10 cellular contexts compared by ENCODE assay signal in the genomic region with DNA sequence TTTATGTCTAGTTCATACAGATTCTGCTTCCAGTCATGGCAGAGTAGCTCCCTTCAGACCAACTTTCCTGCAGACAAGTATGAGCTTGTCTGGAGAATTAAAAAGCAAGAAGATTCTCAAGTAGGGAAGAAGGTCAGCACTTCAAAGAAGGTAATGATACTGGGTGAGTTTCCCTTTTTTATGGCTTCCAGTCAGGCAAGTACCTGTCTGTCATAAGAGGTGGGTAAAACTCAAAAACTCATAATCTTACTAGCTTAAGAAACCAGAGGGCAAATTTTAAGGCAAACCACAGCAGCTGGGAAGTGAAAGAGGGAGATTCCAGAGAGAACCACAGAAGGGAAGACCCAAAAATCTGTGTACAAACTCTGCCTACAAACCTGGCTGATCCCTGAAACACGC. TPM values are rescaled to one million over a fixed set of nuclear protein-coding genes. Genes with fewer than 3 reads are reported as not detected.
DNase-seq lines count a peak whose midpoint lies in the region; ATAC-seq and TF ChIP-seq lines count a peak whose summit lies in the region.
"Had no signal": no experiment of that assay in that cellular context is flagged by ENCODE, and none has a peak within 500 bp of the region (broad histone marks: within the 10 kb centered on the region; RNA-seq: fewer than 3 reads in every experiment).

No MANE protein-coding gene starts in this region.

- no peaks in the 10 kb centered on the region for H3K4me1 ChIP-seq in hepatocyte (ENCODE audit: insufficient read depth)

- H3K36me3 ChIP-seq in GM06990 (ENCODE audit: control insufficient read depth, insufficient read depth, low read length) (no peaks in the 10 kb centered on the region), hepatocyte (replicated peaks; ENCODE audit: insufficient read depth, low read depth) (no peaks in the 10 kb centered on the region)

- no peak overlapping the region for H3K4me2 ChIP-seq in hepatocyte

- WGBS in hepatocyte (ENCODE audit: low lambda C conversion rate, missing lambda C conversion rate) = 78% methylated on average over 1 of the region's 1 CpG

- peak; percentile 35 for ATAC-seq in GM21723 (IDR thresholded peaks at IDR 0.05; ENCODE audit: unreplicated experiment)
- ATAC-seq in GM21423 (IDR thresholded peaks at IDR 0.05; ENCODE audit: unreplicated experiment) = no peak
- ATAC-seq: K562 had no signal

- no peak overlapping the region for H3K4me3 ChIP-seq in GM06990 (replicated peaks; ENCODE audit: low read depth, low read length)
- H3K4me3 ChIP-seq in hepatocyte = no peak overlapping the region
- H3K4me3 ChIP-seq: K562 had no signal

- H3K27me3 ChIP-seq in GM06990 (replicated peaks; ENCODE audit: control insufficient read depth, insufficient read depth, low read length) = no peaks in the 10 kb centered on the region
- H3K27me3 ChIP-seq in hepatocyte = no peaks in the 10 kb centered on the region

- peaks cover 21% of the 10 kb centered on the region for H4K20me1 ChIP-seq in hepatocyte (ENCODE audit: insufficient read depth, poor library complexity, severe bottlenecking)

- no peak overlapping the region for H2AFZ ChIP-seq in hepatocyte

- H3K9me2 ChIP-seq in hepatocyte (replicated peaks; ENCODE audit: insufficient read depth) = no peaks in the 10 kb centered on the region

- no peaks in the 10 kb centered on the region for H3K9me3 ChIP-seq in hepatocyte (ENCODE audit: low read depth)

- peak; percentile 62 for DNase-seq in GM06990 (ENCODE audit: extremely low read depth, insufficient read length)
- DNase-seq in OCI-M1 (lab: John Stamatoyannopoulos, UW) = peak; percentile 16
- no peak for DNase-seq in hepatocyte (ENCODE audit: low spot score)
- DNase-seq in KG1 (lab: John Stamatoyannopoulos, UW) = no peak
- DNase-seq in middle frontal gyrus (ENCODE audit: extremely low spot score, low spot score) = no peak
- DNase-seq in NCI-H524 treated with DMSO at 0.1 percent for 48 hours (lab: John Stamatoyannopoulos, UW) = no peak
- DNase-seq: NCI-H524 had no signal

- peaks cover 94% of the 10 kb centered on the region for H3K79me2 ChIP-seq in hepatocyte

- H3K27ac ChIP-seq in hepatocyte = peak overlapping the region; percentile 48

- TF ChIP-seq CTCF in GM06990 (IDR thresholded peaks at IDR 0.05; ENCODE audit: insufficient read depth, low read length, poor library complexity, severe bottlenecking) (no peak), hepatocyte (IDR thresholded peaks at IDR 0.05; ENCODE audit: poor library complexity) (no peak)

RNA-seq across cellular contexts. Expression of gene DENND5A, which starts 54.2 kb away (rescaled TPM):
- total RNA-seq in hepatocyte = 45.3 and 56.4 TPM in 2 replicates
- polyA plus RNA-seq in hepatocyte = 29.7 and 29.9 TPM in 2 replicates

Comparison
In these comparisons a context has a peak if more than half of its experiments do, and no peak if none do; other contexts are left out.
1. DNase-seq: peak in GM06990 (single experiment) and OCI-M1 (single experiment); none in hepatocyte (single experiment), KG1 (single experiment), middle frontal gyrus (single experiment) and NCI-H524 treated with DMSO at 0.1 percent for 48 hours (single experiment).